In genomic region chr5:77428033-77428432, GRCh38 we compare ENCODE assay signal across 28 cellular contexts.
A peak's percentile ranks its signal among the peaks of the same experiment; 100 is the strongest.
DNase-seq lines count a peak whose midpoint lies in the region; ATAC-seq and TF ChIP-seq lines count a peak whose summit lies in the region.
"Had no signal": no experiment of that assay in that cellular context is flagged by ENCODE, and none has a peak within 500 bp of the region (broad histone marks: within the 10 kb centered on the region; RNA-seq: fewer than 3 reads in every experiment).

No MANE protein-coding gene starts in this region.

- H3K27ac Mint-ChIP-seq in glutamatergic neuron (ENCODE audit: unreplicated experiment), result no peak overlapping the region
- H3K27ac Mint-ChIP-seq: activated B cell treated with CpG ODN at 0.5 μM for 24 hours; activated CD4-positive, alpha-beta memory T cell treated with anti-CD3 and anti-CD28 coated beads for 36 hours; activated naive CD4-positive, alpha-beta T cell treated with anti-CD3 and anti-CD28 coated beads for 36 hours; activated T-helper 1 cell treated with anti-CD3 and anti-CD28 coated beads, Interleukin-12 subunit alpha, Interleukin-12 subunit beta, Interleukin-2, Interleukin-4 antibody, amounts not matched to agents 30 ng/mL and 10 ng/mL and 1 ng/mL, durations not matched to agents 14 hours and 24 hours and 36 hours; CD8-positive, alpha-beta T cell; GM23338; stimulated activated naive CD8-positive, alpha-beta T cell treated with anti-CD3 and anti-CD28 coated beads, Interleukin-15, Interleukin-2, amounts not matched to agents 100 ng/mL and 50 ng/mL, for 24 hours had no signal

- no peak overlapping the region for H3K4me3 ChIP-seq in vagina
- H3K4me3 ChIP-seq in coronary artery, result no peak overlapping the region
- H3K4me3 ChIP-seq: GM23338, lung, PC-9, right lobe of liver, tibial nerve had no signal

- peak overlapping the region; percentile 6 for H3K27ac ChIP-seq in vagina
- peak overlapping the region in 1 of 2 donors; percentile 62 for H3K27ac ChIP-seq in coronary artery
- H3K27ac ChIP-seq: epithelial cell of prostate, PC-9, right lobe of liver had no signal

- no peaks in the 10 kb centered on the region for H3K36me3 Mint-ChIP-seq in glutamatergic neuron (ENCODE audit: unreplicated experiment)

- TF ChIP-seq POLR2A in vagina (IDR thresholded peaks at IDR 0.05), result no peak

- H3K4me1 Mint-ChIP-seq in glutamatergic neuron (ENCODE audit: low read depth, unreplicated experiment), result peaks cover 4% of the 10 kb centered on the region
- H3K4me1 Mint-ChIP-seq: activated B cell treated with CpG ODN at 0.5 μM for 24 hours, GM23338 had no signal

- DNase-seq in EH (ENCODE audit: low read depth) (peak; percentile 59), dedifferentiated amniotic fluid mesenchymal stem cell (ENCODE audit: extremely low spot score) (peak; percentile 56), sciatic nerve (ENCODE audit: low spot score) (no peak), vagina (ENCODE audit: extremely low spot score in 2 of 2) (no peak), coronary artery (ENCODE audit: low spot score) (no peak), glutamatergic neuron (no peak)
- DNase-seq: activated B cell treated with CpG ODN at 0.5 μM for 24 hours; activated CD4-positive, alpha-beta memory T cell treated with anti-CD3 and anti-CD28 coated beads for 36 hours; activated CD8-positive, alpha-beta memory T cell treated with anti-CD3 and anti-CD28 coated beads, Interleukin-2, amount 50 U/mL, for 4 hours; activated naive CD4-positive, alpha-beta T cell treated with anti-CD3 and anti-CD28 coated beads for 36 hours; CD8-positive, alpha-beta T cell; DMS 273 treated with DMSO at 0.1 percent for 48 hours; effector CD4-positive, alpha-beta T cell; foreskin melanocyte; NCI-H1105; NCI-H1930; NCI-H526; NK-92 treated with Interleukin-12 subunit alpha and Interleukin-12 subunit beta, amount 100 ng/mL, for 24 hours; PC-9; right lobe of liver; SHP77 treated with DMSO at 0.1 percent for 48 hours had no signal

- H3K27me3 ChIP-seq in vagina, result no peaks in the 10 kb centered on the region
- H3K27me3 ChIP-seq: right lobe of liver, tibial nerve had no signal

- intact Hi-C loops in sciatic nerve (cut with DNase I), result no loop called here
- intact Hi-C loops in vagina (cut with DNase I), result no loop called here

- peak; percentile 35 for ATAC-seq in sciatic nerve
- no peak for ATAC-seq in HG03095 (IDR thresholded peaks at IDR 0.05; ENCODE audit: unreplicated experiment)
- ATAC-seq: CD8-positive, alpha-beta T cell; GM23338; right lobe of liver had no signal

- TF ChIP-seq CTCF in vagina (IDR thresholded peaks at IDR 0.05) (no peak), coronary artery (IDR thresholded peaks at IDR 0.05) (no peak), glutamatergic neuron (IDR thresholded peaks at IDR 0.05; ENCODE audit: partially characterized antibody, unreplicated experiment) (no peak)

- H3K27me3 Mint-ChIP-seq in glutamatergic neuron (ENCODE audit: unreplicated experiment), result no peaks in the 10 kb centered on the region
- H3K27me3 Mint-ChIP-seq: activated B cell treated with CpG ODN at 0.5 μM for 24 hours; activated CD4-positive, alpha-beta memory T cell treated with anti-CD3 and anti-CD28 coated beads for 36 hours; stimulated activated naive CD8-positive, alpha-beta T cell treated with anti-CD3 and anti-CD28 coated beads, Interleukin-15, Interleukin-2, amounts not matched to agents 100 ng/mL and 50 ng/mL, for 24 hours had no signal

- no peaks in the 10 kb centered on the region for H3K9me3 ChIP-seq in vagina
- H3K9me3 ChIP-seq: right lobe of liver had no signal

- H3K36me3 ChIP-seq in vagina, result peaks cover 0 to 22% of the 10 kb centered on the region in 2 donors

- peaks cover 25% of the 10 kb centered on the region for H3K4me1 ChIP-seq in vagina

- no peaks in the 10 kb centered on the region for H3K9me3 Mint-ChIP-seq in glutamatergic neuron (ENCODE audit: unreplicated experiment)
- H3K9me3 Mint-ChIP-seq: activated T-helper 1 cell treated with anti-CD3 and anti-CD28 coated beads, Interleukin-12 subunit alpha, Interleukin-12 subunit beta, Interleukin-2, Interleukin-4 antibody, amounts not matched to agents 30 ng/mL and 10 ng/mL and 1 ng/mL, durations not matched to agents 14 hours and 24 hours and 36 hours; CD8-positive, alpha-beta T cell; GM23338; stimulated activated naive CD8-positive, alpha-beta T cell treated with anti-CD3 and anti-CD28 coated beads, Interleukin-15, Interleukin-2, amounts not matched to agents 100 ng/mL and 50 ng/mL, for 24 hours had no signal

- no peak overlapping the region for H3K4me3 Mint-ChIP-seq in glutamatergic neuron (ENCODE audit: unreplicated experiment)
- H3K4me3 Mint-ChIP-seq: activated B cell treated with CpG ODN at 0.5 μM for 24 hours; activated CD4-positive, alpha-beta memory T cell treated with anti-CD3 and anti-CD28 coated beads for 36 hours; activated naive CD4-positive, alpha-beta T cell treated with anti-CD3 and anti-CD28 coated beads for 36 hours; activated T-helper 1 cell treated with anti-CD3 and anti-CD28 coated beads, Interleukin-12 subunit alpha, Interleukin-12 subunit beta, Interleukin-2, Interleukin-4 antibody, amounts not matched to agents 30 ng/mL and 10 ng/mL and 1 ng/mL, durations not matched to agents 14 hours and 24 hours and 36 hours; CD8-positive, alpha-beta T cell; GM23338; stimulated activated naive CD8-positive, alpha-beta T cell treated with anti-CD3 and anti-CD28 coated beads, Interleukin-15, Interleukin-2, amounts not matched to agents 100 ng/mL and 50 ng/mL, for 24 hours had no signal

Comparison
In these comparisons a context has a peak if more than half of its experiments do, and no peak if none do; other contexts are left out.
1. DNase-seq: peak in EH (single experiment) and dedifferentiated amniotic fluid mesenchymal stem cell (single experiment); none in sciatic nerve (single experiment), vagina (0 of 2), coronary artery (single experiment) and glutamatergic neuron (single experiment).